7 cellular contexts compared by ENCODE assay signal in genomic region chr17:76506408-76507328, GRCh38. TPM values are rescaled to one million over a fixed set of nuclear protein-coding genes. Genes with fewer than 3 reads are reported as not detected.
DNase-seq lines count a peak whose midpoint lies in the region; ATAC-seq, FAIRE-seq and TF ChIP-seq lines count a peak whose summit lies in the region.

No MANE protein-coding gene starts in this region.

- no peaks in the 10 kb centered on the region for H3K9me2 ChIP-seq in neural cell (ENCODE audit: insufficient read depth, low read length)

- H3K9me3 ChIP-seq in fibroblast of lung (ENCODE audit: control insufficient read depth, insufficient read depth, low read depth, low read length), result no peaks in the 10 kb centered on the region
- H3K9me3 ChIP-seq in neural cell (ENCODE audit: low read length), result no peaks in the 10 kb centered on the region

- no peaks in the 10 kb centered on the region for H3K27me3 Mint-ChIP-seq in stimulated activated naive CD8-positive, alpha-beta T cell treated with anti-CD3 and anti-CD28 coated beads, Interleukin-15, amount 100 ng/mL, for 72 hours

- TF ChIP-seq RAD21 in neural cell (conservative IDR thresholded peaks at IDR 0.05), result peak; percentile 98

- H3K9ac ChIP-seq in fibroblast of lung (ENCODE audit: insufficient read depth, low read length) (no peak overlapping the region), neural cell (ENCODE audit: low read length) (no peak overlapping the region)

- peaks cover 4% of the 10 kb centered on the region for H3K27me3 ChIP-seq in fibroblast of lung (ENCODE audit: control insufficient read depth, insufficient read depth, low read length)
- H3K27me3 ChIP-seq in neural cell (ENCODE audit: insufficient read depth, low read depth, low read length), result peaks cover 7% of the 10 kb centered on the region

- H3K9me3 Mint-ChIP-seq in stimulated activated naive CD8-positive, alpha-beta T cell treated with anti-CD3 and anti-CD28 coated beads, Interleukin-15, amount 100 ng/mL, for 72 hours, result no peaks in the 10 kb centered on the region

- H3K36me3 ChIP-seq in fibroblast of lung (ENCODE audit: control insufficient read depth, insufficient read depth, low read length) (no peaks in the 10 kb centered on the region), neural cell (ENCODE audit: insufficient read depth, low read length) (no peaks in the 10 kb centered on the region)

- H3K4me2 ChIP-seq in fibroblast of lung (ENCODE audit: extremely low read depth, insufficient read depth, low read length) (no peak overlapping the region), neural cell (ENCODE audit: low read length) (no peak overlapping the region)

- peaks cover 4% of the 10 kb centered on the region for H3K4me1 ChIP-seq in fibroblast of lung (ENCODE audit: control insufficient read depth, extremely low read depth, insufficient read depth, low read length)

- H3K79me2 ChIP-seq in fibroblast of lung (ENCODE audit: control insufficient read depth, insufficient read depth, low read length) (no peaks in the 10 kb centered on the region), neural cell (replicated peaks; ENCODE audit: insufficient read depth, low read length) (no peaks in the 10 kb centered on the region)

- TF ChIP-seq EP300 in neural cell (conservative IDR thresholded peaks at IDR 0.05; ENCODE audit: poor library complexity, severe bottlenecking), result peak; percentile 36

- no peak for FAIRE-seq in RCC 7860 (lab: Jason Lieb, UNC)

- no peak overlapping the region for H3K27ac ChIP-seq in fibroblast of lung (ENCODE audit: insufficient read depth, low read length)
- H3K27ac ChIP-seq in neural cell (ENCODE audit: low read length), result no peak overlapping the region

- peaks cover 23% of the 10 kb centered on the region for H3K4me1 Mint-ChIP-seq in stimulated activated naive CD8-positive, alpha-beta T cell treated with anti-CD3 and anti-CD28 coated beads, Interleukin-15, amount 100 ng/mL, for 72 hours

- no peak overlapping the region for H3K4me3 Mint-ChIP-seq in stimulated activated naive CD8-positive, alpha-beta T cell treated with anti-CD3 and anti-CD28 coated beads, Interleukin-15, amount 100 ng/mL, for 72 hours

- no peaks in the 10 kb centered on the region for H3F3A ChIP-seq in neural cell (ENCODE audit: insufficient read depth, low read length, poor library complexity, severe bottlenecking)

- no peak overlapping the region for H3K4me3 ChIP-seq in Jurkat, Clone E6-1 (ENCODE audit: low read length)
- H3K4me3 ChIP-seq in fibroblast of lung (replicated peaks in 1 of 4; ENCODE audit: control extremely low read depth in 1 of 4, insufficient read depth in 1 of 4, low read depth in 3 of 4, low read length in 4 of 4), result no peak overlapping the region
- H3K4me3 ChIP-seq in neural cell (ENCODE audit: low read length), result no peak overlapping the region

- no peak overlapping the region for H2AFZ ChIP-seq in fibroblast of lung (ENCODE audit: low read length)
- H2AFZ ChIP-seq in neural cell (ENCODE audit: low read depth, low read length), result no peak overlapping the region

- ATAC-seq in stimulated activated naive CD8-positive, alpha-beta T cell treated with anti-CD3 and anti-CD28 coated beads, Interleukin-15, amount 100 ng/mL, for 72 hours, result peak; percentile 85

- H4K20me1 ChIP-seq in fibroblast of lung (ENCODE audit: control insufficient read depth, extremely low read depth, insufficient read depth, low read length), result no peaks in the 10 kb centered on the region
- no peaks in the 10 kb centered on the region for H4K20me1 ChIP-seq in neural cell (ENCODE audit: insufficient read depth)

- no peak overlapping the region for H3K27ac Mint-ChIP-seq in stimulated activated naive CD8-positive, alpha-beta T cell treated with anti-CD3 and anti-CD28 coated beads, Interleukin-15, amount 100 ng/mL, for 72 hours

- TF ChIP-seq CTCF in GM12873 (IDR thresholded peaks at IDR 0.05; ENCODE audit: insufficient read depth, low read depth, low read length, missing control alignments) (peak; percentile 88), fibroblast of lung (conservative IDR thresholded peaks at IDR 0.05 in 1 of 2, IDR thresholded peaks at IDR 0.05 in 1 of 2; ENCODE audit: low read depth in 1 of 2, low read length in 2 of 2) (peak; percentile 78 to 87), neural cell (IDR thresholded peaks at IDR 0.05; ENCODE audit: poor library complexity, severe bottlenecking) (peak; percentile 98)

- peak; percentile 58 for DNase-seq in Jurkat, Clone E6-1 (ENCODE audit: low read depth, low spot score)
- DNase-seq in RCC 7860 (ENCODE audit: low spot score) (peak; percentile 52), fibroblast of lung (ENCODE audit: low read depth in 2 of 2) (peak; percentile 39 to 60)
- DNase-seq in activated T-cell treated with anti-CD3 and anti-CD28 coated beads, Interleukin-2, amount 50 U/mL, for 48 hours, result peak; percentile 96
- DNase-seq in stimulated activated naive CD8-positive, alpha-beta T cell treated with anti-CD3 and anti-CD28 coated beads, Interleukin-15, amount 100 ng/mL, for 72 hours, result peak; percentile 90

TF ChIP-seq in neural cell, 6 proteins besides CTCF, POLR2A, EP300 and RAD21:
- TF ChIP-seq SMC3 (conservative IDR thresholded peaks at IDR 0.05; ENCODE audit: poor library complexity), result peak; percentile 98
- TF ChIP-seq REST (IDR thresholded peaks at IDR 0.05; ENCODE audit: borderline replicate concordance), result no peak
- TF ChIP-seq EZH2 (IDR thresholded peaks at IDR 0.05; ENCODE audit: borderline replicate concordance, insufficient read depth, low read length, poor library complexity, severe bottlenecking), result no peak
- TF ChIP-seq TAF1 (IDR thresholded peaks at IDR 0.05; ENCODE audit: low read depth), result no peak
- peak; percentile 74 for TF ChIP-seq MXI1 (conservative IDR thresholded peaks at IDR 0.05; ENCODE audit: poor library complexity, severe bottlenecking)
- TF ChIP-seq POLR2AphosphoS5 (IDR thresholded peaks at IDR 0.05), result no peak

RNA-seq across cellular contexts. Expression of gene RHBDF2, which starts 5.4 kb away (rescaled TPM):
- 6.0 TPM for polyA plus RNA-seq in Jurkat, Clone E6-1 (2012; ENCODE audit: insufficient read depth, insufficient read length)
- total RNA-seq in fibroblast of lung, result 3.9 and 5.1 TPM in 2 replicates
- 0.94 and 1.7 TPM in 2 replicates for polyA plus RNA-seq in fibroblast of lung
- 2.8 TPM in 2 replicates for polyA plus RNA-seq in fibroblast of lung (2012)
- polyA minus RNA-seq in fibroblast of lung (ENCODE audit: low replicate concordance), result 2.4 and 3.9 TPM in 2 replicates
- not detected in 2 replicates for polyA plus RNA-seq in neural cell
- polyA minus RNA-seq in neural cell, result not detected in 2 replicates

RNA-seq across cellular contexts. Expression of gene CYGB, which starts 30.8 kb away (rescaled TPM):
- polyA plus RNA-seq in Jurkat, Clone E6-1 (2012; ENCODE audit: insufficient read depth, insufficient read length), result not detected
- total RNA-seq in fibroblast of lung, result 12.4 and 19.5 TPM in 2 replicates
- 9.1 and 10.0 TPM in 2 replicates for polyA plus RNA-seq in fibroblast of lung
- polyA plus RNA-seq in fibroblast of lung (2012), result 19.9 and 25.0 TPM in 2 replicates
- polyA minus RNA-seq in fibroblast of lung (ENCODE audit: low replicate concordance), result 15.1 and 19.0 TPM in 2 replicates
- 9.6 and 12.9 TPM in 2 replicates for polyA plus RNA-seq in neural cell
- polyA minus RNA-seq in neural cell, result 8.0 and 13.4 TPM in 2 replicates

RNA-seq across cellular contexts. Expression of gene PRCD, which starts 33.2 kb away (rescaled TPM):
- polyA plus RNA-seq in Jurkat, Clone E6-1 (2012; ENCODE audit: insufficient read depth, insufficient read length), result 1.8 TPM
- 4.1 and 4.3 TPM in 2 replicates for total RNA-seq in fibroblast of lung
- polyA plus RNA-seq in fibroblast of lung (0.72 and 0.89 TPM in 2 replicates), neural cell (13.2 and 22.5 TPM in 2 replicates)
- 1.1 and 2.0 TPM in 2 replicates for polyA plus RNA-seq in fibroblast of lung (2012)
- polyA minus RNA-seq in fibroblast of lung (ENCODE audit: low replicate concordance) (not detected in 2 replicates), neural cell (3.4 and 4.5 TPM in 2 replicates)

RNA-seq across cellular contexts. Expression of gene AANAT, which starts 39.3 kb away (rescaled TPM):
- not detected for polyA plus RNA-seq in Jurkat, Clone E6-1 (2012; ENCODE audit: insufficient read depth, insufficient read length)
- total RNA-seq in fibroblast of lung, result not detected in 2 replicates
- polyA plus RNA-seq in fibroblast of lung (not detected in 2 replicates), neural cell (not detected in 2 replicates)
- polyA plus RNA-seq in fibroblast of lung (2012), result not detected in 2 replicates
- polyA minus RNA-seq in fibroblast of lung (ENCODE audit: low replicate concordance) (not detected in 2 replicates), neural cell (not detected in 2 replicates)

RNA-seq across cellular contexts. Expression of gene UBE2O, which starts 53.7 kb away (rescaled TPM):
- polyA plus RNA-seq in Jurkat, Clone E6-1 (2012; ENCODE audit: insufficient read depth, insufficient read length), result 29.3 TPM
- 9.2 and 12.4 TPM in 2 replicates for total RNA-seq in fibroblast of lung
- 10.8 and 11.5 TPM in 2 replicates for polyA plus RNA-seq in fibroblast of lung
- 10.2 and 13.1 TPM in 2 replicates for polyA plus RNA-seq in fibroblast of lung (2012)
- 119 and 153 TPM in 2 replicates for polyA minus RNA-seq in fibroblast of lung (ENCODE audit: low replicate concordance)
- 27.7 and 28.0 TPM in 2 replicates for polyA plus RNA-seq in neural cell
- polyA minus RNA-seq in neural cell, result 64.8 and 73.0 TPM in 2 replicates
